Comparison of ENCODE assay signal across 15 cellular contexts in genomic region chr2:214410128-214410775, GRCh38. TPM values are rescaled to one million over a fixed set of nuclear protein-coding genes. Genes with fewer than 3 reads are reported as not detected.
DNase-seq lines count a peak whose midpoint lies in the region; ATAC-seq, FAIRE-seq and TF ChIP-seq lines count a peak whose summit lies in the region.
"Had no signal": no experiment of that assay in that cellular context is flagged by ENCODE, and none has a peak within 500 bp of the region (broad histone marks: within the 10 kb centered on the region; RNA-seq: fewer than 3 reads in every experiment).

No MANE protein-coding gene starts in this region.

- H3K4me1 ChIP-seq in astrocyte (ENCODE audit: insufficient read depth, low read length), result no peaks in the 10 kb centered on the region
- H3K4me1 ChIP-seq: HAP-1, left lung, upper lobe of right lung had no signal

- H3K4me3 ChIP-seq in astrocyte (ENCODE audit: insufficient read depth, low read depth, low read length), result no peak overlapping the region
- H3K4me3 ChIP-seq: HAP-1, left lung, upper lobe of right lung had no signal

- no peaks in the 10 kb centered on the region for H4K20me1 ChIP-seq in astrocyte (ENCODE audit: insufficient read depth, low read length)

- no peak for ATAC-seq in HG03045 (IDR thresholded peaks at IDR 0.05; ENCODE audit: unreplicated experiment)

- no peak for FAIRE-seq in astrocyte (lab: Jason Lieb, UNC)

- H3K27me3 Mint-ChIP-seq in astrocyte (ENCODE audit: low read depth, unreplicated experiment), result peaks cover 10% of the 10 kb centered on the region
- peaks cover 16% of the 10 kb centered on the region for H3K27me3 Mint-ChIP-seq in type B pancreatic cell

- H3K4me1 Mint-ChIP-seq in astrocyte (ENCODE audit: low read depth, unreplicated experiment), result peaks cover 1% of the 10 kb centered on the region
- no peaks in the 10 kb centered on the region for H3K4me1 Mint-ChIP-seq in type B pancreatic cell (ENCODE audit: unreplicated experiment)
- H3K4me1 Mint-ChIP-seq: nephron had no signal

- peak overlapping the region; percentile 42 for H3K27ac Mint-ChIP-seq in astrocyte (ENCODE audit: unreplicated experiment)
- H3K27ac Mint-ChIP-seq in type B pancreatic cell, result no peak overlapping the region
- H3K27ac Mint-ChIP-seq: nephron had no signal

- no peaks in the 10 kb centered on the region for H3K79me2 ChIP-seq in astrocyte (ENCODE audit: insufficient read depth, low read length)

- TF ChIP-seq CTCF in astrocyte (IDR thresholded peaks at IDR 0.05; ENCODE audit: insufficient read depth, low read depth, low read length), result no peak
- no peak for TF ChIP-seq CTCF in type B pancreatic cell (conservative IDR thresholded peaks at IDR 0.05)

- no peak overlapping the region for H3K27ac ChIP-seq in astrocyte (ENCODE audit: low read depth, low read length)
- H3K27ac ChIP-seq: left lung, upper lobe of right lung had no signal

- H3K9me3 Mint-ChIP-seq in astrocyte (ENCODE audit: unreplicated experiment) (no peaks in the 10 kb centered on the region), type B pancreatic cell (no peaks in the 10 kb centered on the region)
- H3K9me3 Mint-ChIP-seq: nephron had no signal

- H3K27me3 ChIP-seq in astrocyte (ENCODE audit: insufficient read depth, low read length), result no peaks in the 10 kb centered on the region
- H3K27me3 ChIP-seq: left lung, upper lobe of right lung had no signal

- DNase-seq in NCI-H2227 treated with DMSO at 0.1 percent for 48 hours (lab: John Stamatoyannopoulos, UW) (peak; percentile 31), NCI-H2227 (lab: John Stamatoyannopoulos, UW; ENCODE audit: unreplicated experiment) (no peak), NCI-H2171 treated with DMSO at 0.1 percent for 48 hours (lab: John Stamatoyannopoulos, UW) (peak; percentile 81), astrocyte (ENCODE audit: low read depth) (no peak), putamen (ENCODE audit: low spot score) (peak; percentile 42), type B pancreatic cell (ENCODE audit: extremely low spot score, unreplicated experiment) (no peak)
- DNase-seq in activated naive CD4-positive, alpha-beta T cell treated with Interleukin-2 at 50 U/mL for 16 hours, result no peak
- DNase-seq: effector CD4-positive, alpha-beta T cell had no signal

- H3K36me3 Mint-ChIP-seq in astrocyte (ENCODE audit: low read depth, unreplicated experiment) (no peaks in the 10 kb centered on the region), type B pancreatic cell (no peaks in the 10 kb centered on the region)

- H3K36me3 ChIP-seq in astrocyte (ENCODE audit: insufficient read depth, low read length), result no peaks in the 10 kb centered on the region
- H3K36me3 ChIP-seq: HAP-1, left lung, upper lobe of right lung had no signal

- no peaks in the 10 kb centered on the region for H3K9me3 ChIP-seq in astrocyte (ENCODE audit: insufficient read depth, low read depth, low read length)
- H3K9me3 ChIP-seq: HAP-1, left lung, upper lobe of right lung had no signal

- H3K4me3 Mint-ChIP-seq in astrocyte (ENCODE audit: unreplicated experiment) (no peak overlapping the region), type B pancreatic cell (no peak overlapping the region)
- H3K4me3 Mint-ChIP-seq: nephron had no signal

- no peak overlapping the region for H3K4me2 ChIP-seq in astrocyte (ENCODE audit: low read length)

- H2AFZ ChIP-seq in astrocyte (ENCODE audit: low read depth, low read length), result no peak overlapping the region

- H3K9ac ChIP-seq in astrocyte (ENCODE audit: low read length), result no peak overlapping the region

RNA-seq across cellular contexts. Expression of gene VWC2L, which starts 0.6 kb away (rescaled TPM):
- total RNA-seq in astrocyte (not detected in 2 replicates), type B pancreatic cell (ENCODE audit: low replicate concordance) (0.17 and 0.31 TPM in 2 replicates)
- total RNA-seq: Daoy, left lung, Right ventricle myocardium superior, upper lobe of right lung had no signal

Comparison
In these comparisons a context has a peak if more than half of its experiments do, and no peak if none do; other contexts are left out.
1. DNase-seq: peak in NCI-H2227 treated with DMSO at 0.1 percent for 48 hours (single experiment), NCI-H2171 treated with DMSO at 0.1 percent for 48 hours (single experiment) and putamen (single experiment); none in NCI-H2227 (single experiment), astrocyte (single experiment), activated naive CD4-positive, alpha-beta T cell treated with Interleukin-2 at 50 U/mL for 16 hours (single experiment) and type B pancreatic cell (single experiment).